Comparison of ENCODE assay signal across 1 cellular context in genomic region chr2:138537170-138537915, GRCh38.
TF ChIP-seq lines count a peak whose summit lies in the region.

No MANE protein-coding gene starts in this region.

TF ChIP-seq in A549, 52 proteins besides CTCF, POLR2A, EP300 and RAD21 (continued from another document):
- TF ChIP-seq REST (IDR thresholded peaks at IDR 0.05) (no peak), E2F6 (IDR thresholded peaks at IDR 0.05; ENCODE audit: borderline replicate concordance, low read depth) (no peak), MYC (IDR thresholded peaks at IDR 0.05; ENCODE audit: borderline replicate concordance, low read length) (no peak), FOXS1 (CRISPR knock-in tag; IDR thresholded peaks at IDR 0.05) (no peak), BCL3 (IDR thresholded peaks at IDR 0.05) (no peak), FOSB (CRISPR knock-in tag; IDR thresholded peaks at IDR 0.05) (no peak), MAFK (IDR thresholded peaks at IDR 0.05; ENCODE audit: partially characterized antibody) (no peak), RFX5 (IDR thresholded peaks at IDR 0.05) (no peak), ZSCAN20 (CRISPR knock-in tag; IDR thresholded peaks at IDR 0.05) (no peak)
